ENCODE assay signal across 7 cellular contexts in genomic region chr13:24450486-24450885, GRCh38.
A peak's percentile ranks its signal among the peaks of the same experiment; 100 is the strongest.
DNase-seq lines count a peak whose midpoint lies in the region; ATAC-seq and TF ChIP-seq lines count a peak whose summit lies in the region.
"Not testable (repeated sequence)": the region's sequence is repeated elsewhere in the genome, so short reads cannot be mapped to it uniquely, and the experiment has no call there.

No MANE protein-coding gene starts in this region.

- H2BK120ac ChIP-seq in mesenchymal stem cell (ENCODE audit: low read depth, low read length), result not testable (repeated sequence)

- not testable (repeated sequence) for H2AFZ ChIP-seq in mesenchymal stem cell (ENCODE audit: low read depth, low read length)

- not testable (repeated sequence) for H3K4me3 ChIP-seq in AG10803 (ENCODE audit: low read length); choroid plexus epithelial cell (ENCODE audit: low read depth, low read length); fibroblast of the aortic adventitia (ENCODE audit: low read depth, low read length); heart left ventricle; mesenchymal stem cell (ENCODE audit: insufficient read depth in 1 of 2, low read depth in 1 of 2, low read length in 2 of 2); skeletal muscle cell (ENCODE audit: low read depth, low read length)

- not testable (repeated sequence) for H3K27me3 ChIP-seq in heart left ventricle; mesenchymal stem cell (ENCODE audit: control insufficient read depth in 1 of 2, insufficient read depth in 1 of 2, low read length in 2 of 2)

- not testable (repeated sequence) for H3K23ac ChIP-seq in mesenchymal stem cell (ENCODE audit: low read length in 2 of 2)

- H3K14ac ChIP-seq in mesenchymal stem cell (ENCODE audit: low read length in 2 of 2), result not testable (repeated sequence)

- WGBS in heart left ventricle, 4 donors, result 69 to 87% (median 81%) methylated on average over 6 of the region's 6 CpGs
- 96% methylated on average over 6 of the region's 6 CpGs for WGBS in mesenchymal stem cell

- H2BK5ac ChIP-seq in mesenchymal stem cell (ENCODE audit: low read depth, low read length, poor library complexity, severe bottlenecking), result not testable (repeated sequence)

- not testable (repeated sequence) for H3K9me3 ChIP-seq in heart left ventricle; mesenchymal stem cell (ENCODE audit: control insufficient read depth, low read length)

- not testable (repeated sequence) for H3K27ac ChIP-seq in heart left ventricle; mesenchymal stem cell (ENCODE audit: low read length, poor library complexity, severe bottlenecking)

- peaks cover 19% of the 10 kb centered on the region for H3K79me1 ChIP-seq in mesenchymal stem cell (replicated peaks; ENCODE audit: low read length, poor library complexity, severe bottlenecking)

- H4K8ac ChIP-seq in mesenchymal stem cell (ENCODE audit: low read length), result not testable (repeated sequence)

- H3K4me1 ChIP-seq in heart left ventricle; mesenchymal stem cell (ENCODE audit: control insufficient read depth, insufficient read depth, low read depth, low read length): not testable (repeated sequence)

- not testable (repeated sequence) for H3K4ac ChIP-seq in mesenchymal stem cell (ENCODE audit: low read depth in 1 of 2, low read length in 2 of 2)

- H3K36me3 ChIP-seq in heart left ventricle (peaks cover 0 to 93% (median 82%) of the 10 kb centered on the region in 9 donors), mesenchymal stem cell (ENCODE audit: control insufficient read depth in 1 of 2, insufficient read depth in 2 of 2, low read depth in 1 of 2, low read length in 2 of 2) (peaks cover 39 to 79% of the 10 kb centered on the region in 2 experiments)

- not testable (repeated sequence) for H2BK12ac ChIP-seq in mesenchymal stem cell (ENCODE audit: low read length in 2 of 2)

- H3K4me2 ChIP-seq in mesenchymal stem cell (ENCODE audit: low read length, poor library complexity, severe bottlenecking), result not testable (repeated sequence)

- H3K9ac ChIP-seq in mesenchymal stem cell (ENCODE audit: low read length), result peak overlapping the region; percentile 2

- intact Hi-C loops in heart left ventricle (cut with DNase I), result not testable (repeated sequence)

- TF ChIP-seq POLR2A in heart left ventricle (IDR thresholded peaks at IDR 0.05), result not testable (repeated sequence)

- H4K91ac ChIP-seq in mesenchymal stem cell (ENCODE audit: low read length), result not testable (repeated sequence)

- DNase-seq in AG10803 (ENCODE audit: low read depth) (peak; percentile 72), GM04504 (ENCODE audit: low read depth) (peak; percentile 72), choroid plexus epithelial cell (ENCODE audit: low read depth) (peak; percentile 13), fibroblast of the aortic adventitia (ENCODE audit: low read depth) (peak; percentile 54), heart left ventricle (peak in 2 of 5 donors; percentile 40 to 47), skeletal muscle cell (ENCODE audit: low read depth) (peak; percentile 4)
- not testable (repeated sequence) for DNase-seq in mesenchymal stem cell

- H3K18ac ChIP-seq in mesenchymal stem cell (ENCODE audit: low read depth in 1 of 2, low read length in 2 of 2), result not testable (repeated sequence)

- not testable (repeated sequence) for TF ChIP-seq CTCF in AG10803 (conservative IDR thresholded peaks at IDR 0.05; ENCODE audit: low read length); choroid plexus epithelial cell (conservative IDR thresholded peaks at IDR 0.05; ENCODE audit: low read depth, low read length); fibroblast of the aortic adventitia (IDR thresholded peaks at IDR 0.05; ENCODE audit: insufficient read depth, low read length); heart left ventricle (IDR thresholded peaks at IDR 0.05)

- H2BK15ac ChIP-seq in mesenchymal stem cell (ENCODE audit: low read depth, poor library complexity, severe bottlenecking), result not testable (repeated sequence)

- H2AK5ac ChIP-seq in mesenchymal stem cell (ENCODE audit: low read length, severe bottlenecking), result not testable (repeated sequence)

- peak in 3 of 4 donors; percentile 24 to 55 (median 33) for ATAC-seq in heart left ventricle
